Comparison of ENCODE assay signal across 11 cellular contexts in the genomic region with DNA sequence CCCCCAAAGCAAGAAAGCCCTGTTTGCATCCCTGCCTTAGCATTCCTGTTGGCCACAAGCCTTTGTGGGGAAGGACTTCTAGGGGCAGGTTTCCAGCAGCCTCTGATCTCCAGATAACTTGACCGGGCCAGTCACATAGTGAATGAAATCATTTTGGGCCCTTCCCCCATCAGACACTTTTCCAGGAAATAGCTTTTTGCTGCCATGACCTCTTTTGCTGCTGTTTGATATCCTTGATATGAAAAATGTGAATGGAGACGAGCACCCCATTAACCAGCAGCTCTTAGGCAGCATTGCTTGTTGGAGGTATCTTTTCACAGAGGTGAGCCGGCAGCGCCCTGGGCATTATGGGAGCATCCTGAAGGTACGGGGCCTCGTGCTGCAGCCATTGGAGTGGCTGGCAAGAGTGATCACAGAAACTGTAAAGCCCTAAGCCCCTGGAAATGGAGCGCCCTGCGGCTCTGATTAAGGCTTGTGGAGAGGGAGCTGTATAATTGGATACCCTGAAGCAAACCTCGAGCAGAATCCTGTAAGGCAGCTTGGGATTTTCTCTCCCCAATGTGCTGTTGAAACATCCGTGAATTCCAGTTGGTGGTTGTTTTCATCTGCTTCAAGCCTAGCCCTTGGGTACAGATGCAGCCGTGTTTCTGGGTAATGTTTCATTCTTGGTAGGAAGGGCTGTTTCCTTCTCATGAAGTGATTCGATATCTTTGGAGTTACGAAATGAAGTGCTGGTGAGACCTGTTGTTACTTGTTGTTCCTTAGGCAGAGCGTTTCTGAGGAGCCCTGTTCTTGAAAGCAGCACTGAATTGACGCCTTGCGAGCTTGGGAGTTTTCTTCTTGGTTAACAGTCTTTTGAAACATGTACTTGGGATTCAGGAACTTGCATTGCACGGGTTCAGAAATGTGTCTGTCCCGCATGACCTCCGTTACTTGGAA.
A peak's percentile ranks its signal among the peaks of the same experiment; 100 is the strongest.
DNase-seq lines count a peak whose midpoint lies in the region; ATAC-seq and TF ChIP-seq lines count a peak whose summit lies in the region.
"Had no signal": no experiment of that assay in that cellular context is flagged by ENCODE, and none has a peak within 500 bp of the region (broad histone marks: within the 10 kb centered on the region; RNA-seq: fewer than 3 reads in every experiment).

No MANE protein-coding gene starts in this region.

- H3K27ac ChIP-seq in ascending aorta = peak overlapping the region; percentile 90
- H3K27ac ChIP-seq in hepatocyte = peak overlapping the region; percentile 70
- H3K27ac ChIP-seq in upper lobe of left lung = peak overlapping the region; percentile 64 to 85 (median 76)
- H3K27ac ChIP-seq: A549 had no signal

- peaks cover 7 to 62% of the 10 kb centered on the region in 2 donors for H3K4me1 ChIP-seq in ascending aorta
- H3K4me1 ChIP-seq in hepatocyte (ENCODE audit: insufficient read depth) = peaks cover 21% of the 10 kb centered on the region
- peaks cover 12 to 24% (median 18%) of the 10 kb centered on the region in 4 donors for H3K4me1 ChIP-seq in upper lobe of left lung

- H3K79me2 ChIP-seq in hepatocyte = no peaks in the 10 kb centered on the region

- intact Hi-C loops in ascending aorta (cut with DNase I) = loop anchor here (2.0 to 5.0 kb wide), 3 partner anchors 30 to 125 kb away; no protein-coding TSS in a partner anchor

- peak overlapping the region; percentile 62 for H3K4me2 ChIP-seq in hepatocyte
- H3K4me2 ChIP-seq: A549 had no signal

- H3K36me3 ChIP-seq in ascending aorta (no peaks in the 10 kb centered on the region), hepatocyte (replicated peaks; ENCODE audit: insufficient read depth, low read depth) (no peaks in the 10 kb centered on the region), upper lobe of left lung (no peaks in the 10 kb centered on the region)

- H2AFZ ChIP-seq in hepatocyte = no peak overlapping the region

- DNase-seq in NCI-H2171 treated with DMSO at 0.1 percent for 48 hours (lab: John Stamatoyannopoulos, UW) = peak; percentile 45
- no peak for DNase-seq in NCI-H2171 (lab: John Stamatoyannopoulos, UW)
- peak in 1 of 2 donors; percentile 78 for DNase-seq in ascending aorta (ENCODE audit: low spot score in 2 of 2)
- DNase-seq in hepatocyte (ENCODE audit: low spot score) = peak; percentile 53
- peak in 1 of 2 donors; percentile 84 for DNase-seq in upper lobe of left lung
- no peak for DNase-seq in NCI-H2227 treated with DMSO at 0.1 percent for 48 hours (lab: John Stamatoyannopoulos, UW)
- DNase-seq: activated T-cell treated with anti-CD3 and anti-CD28 coated beads, Interleukin-2, amount 50 U/mL, for 4 hours; NCI-H1436 had no signal

- H3K4me3 ChIP-seq in ascending aorta = peak overlapping the region in 1 of 2 donors; percentile 32
- no peak overlapping the region for H3K4me3 ChIP-seq in hepatocyte
- H3K4me3 ChIP-seq in upper lobe of left lung = peak overlapping the region in 3 of 4 donors; percentile 1 to 29 (median 16)
- H3K4me3 ChIP-seq: A549 had no signal

- ATAC-seq in upper lobe of left lung (ENCODE audit: low FRiP score in 2 of 2) (peak; percentile 76 to 80), GM18867 (IDR thresholded peaks at IDR 0.05; ENCODE audit: unreplicated experiment) (no peak), HG03432 (IDR thresholded peaks at IDR 0.05; ENCODE audit: unreplicated experiment) (no peak)
- ATAC-seq: activated T-cell treated with anti-CD3 and anti-CD28 coated beads, Interleukin-2, amount 50 U/mL, for 4 hours had no signal

- WGBS in hepatocyte (ENCODE audit: low lambda C conversion rate, missing lambda C conversion rate) = 42% methylated on average over 19 of the region's 19 CpGs
- 39 to 53% methylated on average over 17 to 19 of the region's 19 CpGs for WGBS in upper lobe of left lung, 2 donors

- no peaks in the 10 kb centered on the region for H3K9me2 ChIP-seq in hepatocyte (replicated peaks; ENCODE audit: insufficient read depth)

- peak in 1 of 4 donors; percentile 54 for TF ChIP-seq POLR2A in upper lobe of left lung (IDR thresholded peaks at IDR 0.05)

- no peaks in the 10 kb centered on the region for H4K20me1 ChIP-seq in hepatocyte (ENCODE audit: insufficient read depth, poor library complexity, severe bottlenecking)

- no peaks in the 10 kb centered on the region for H3K27me3 ChIP-seq in ascending aorta
- H3K27me3 ChIP-seq in hepatocyte = no peaks in the 10 kb centered on the region
- H3K27me3 ChIP-seq in upper lobe of left lung = no peaks in the 10 kb centered on the region

- TF ChIP-seq CTCF in ascending aorta (IDR thresholded peaks at IDR 0.05) (no peak), hepatocyte (IDR thresholded peaks at IDR 0.05; ENCODE audit: poor library complexity) (no peak), upper lobe of left lung (IDR thresholded peaks at IDR 0.05) (no peak)

- H3K9me3 ChIP-seq in ascending aorta (no peaks in the 10 kb centered on the region), hepatocyte (ENCODE audit: low read depth) (no peaks in the 10 kb centered on the region), upper lobe of left lung (no peaks in the 10 kb centered on the region)
- H3K9me3 ChIP-seq: A549 had no signal

- TF ChIP-seq EP300 in upper lobe of left lung (IDR thresholded peaks at IDR 0.05) = peak in 3 of 4 donors; percentile 49 to 94 (median 78)

Comparison
In these comparisons a context has a peak if more than half of its experiments do, and no peak if none do; other contexts are left out.
1. DNase-seq: peak in NCI-H2171 treated with DMSO at 0.1 percent for 48 hours (single experiment) and hepatocyte (single experiment); none in NCI-H2171 (single experiment) and NCI-H2227 treated with DMSO at 0.1 percent for 48 hours (single experiment).
2. ATAC-seq: peak in upper lobe of left lung (2 of 2); none in GM18867 (single experiment) and HG03432 (single experiment).
3. Peak in every context shown above with its lines, with median percentiles within 50 percentile points of each other: H3K27ac ChIP-seq.